ENCODE assay signal across 8 cellular contexts in genomic region chr15:63986751-63987341, GRCh38. TPM values are rescaled to one million over a fixed set of nuclear protein-coding genes. Genes with fewer than 3 reads are reported as not detected.
DNase-seq lines count a peak whose midpoint lies in the region; ATAC-seq, FAIRE-seq and TF ChIP-seq lines count a peak whose summit lies in the region.

No MANE protein-coding gene starts in this region.

- H3K27me3 ChIP-seq in DOHH2 (ENCODE audit: control insufficient read depth, low read length) (no peaks in the 10 kb centered on the region), bronchial epithelial cell (ENCODE audit: control insufficient read depth, insufficient read depth, low read length) (peaks cover 5% of the 10 kb centered on the region)

- DNase-seq in bronchial epithelial cell (ENCODE audit: low read depth), result peak; percentile 55
- DNase-seq in NCI-H510A treated with DMSO at 0.1 percent for 48 hours (lab: John Stamatoyannopoulos, UW), result no peak
- DNase-seq in COLO668 (lab: John Stamatoyannopoulos, UW; ENCODE audit: unreplicated experiment), result no peak
- no peak for DNase-seq in NCI-H1930 (lab: John Stamatoyannopoulos, UW)
- DNase-seq in cerebellum (ENCODE audit: low spot score), result no peak

- peaks cover 46% of the 10 kb centered on the region for H3K4me1 ChIP-seq in DOHH2 (ENCODE audit: control insufficient read depth, low read length)

- no peaks in the 10 kb centered on the region for H3K79me2 ChIP-seq in DOHH2 (ENCODE audit: control insufficient read depth, low read length)

- H4K20me1 ChIP-seq in DOHH2 (ENCODE audit: control insufficient read depth, insufficient read depth, low read depth, low read length), result no peaks in the 10 kb centered on the region

- TF ChIP-seq CTCF in DOHH2 (IDR thresholded peaks at IDR 0.05; ENCODE audit: low read depth, low read length, poor library complexity, severe bottlenecking) (no peak), bronchial epithelial cell (IDR thresholded peaks at IDR 0.05; ENCODE audit: insufficient read depth, low read length, severe bottlenecking) (no peak)

- H3K4me3 ChIP-seq in DOHH2 (ENCODE audit: low read length), result no peak overlapping the region
- H3K4me3 ChIP-seq in bronchial epithelial cell (ENCODE audit: low read depth, low read length), result no peak overlapping the region

- H3K27ac ChIP-seq in DOHH2 (ENCODE audit: low read depth, low read length), result peak overlapping the region; percentile 11; the same call in 1 of the 2 replicates

- H3F3A ChIP-seq in DOHH2 (ENCODE audit: control insufficient read depth, insufficient read depth), result no peaks in the 10 kb centered on the region; the same call in 1 of the 2 replicates

- H3K36me3 ChIP-seq in DOHH2 (ENCODE audit: control insufficient read depth, low read length), result no peaks in the 10 kb centered on the region
- H3K36me3 ChIP-seq in bronchial epithelial cell (ENCODE audit: control insufficient read depth, insufficient read depth, low read length), result no peaks in the 10 kb centered on the region

- H3K9me3 ChIP-seq in DOHH2 (ENCODE audit: control insufficient read depth, insufficient read depth, low read length), result no peaks in the 10 kb centered on the region

- no peaks in the 10 kb centered on the region for H3K9me2 ChIP-seq in DOHH2 (replicated peaks; ENCODE audit: control insufficient read depth, low read length)

- no peak for FAIRE-seq in bronchial epithelial cell (lab: Jason Lieb, UNC)

- H3K4me2 ChIP-seq in DOHH2 (ENCODE audit: low read length), result peak overlapping the region; percentile 24

- peak; percentile 75 for ATAC-seq in GM19463 (IDR thresholded peaks at IDR 0.05; ENCODE audit: unreplicated experiment)
- ATAC-seq in HG03439 (IDR thresholded peaks at IDR 0.05; ENCODE audit: unreplicated experiment), result peak; percentile 59

RNA-seq across cellular contexts. Expression of gene DAPK2, which starts 59.4 kb away (rescaled TPM):
- total RNA-seq in bronchial epithelial cell (0.53 and 3.3 TPM in 2 replicates), cerebellum (2.9 TPM)
